In genomic region chr1:155105604-155106011, GRCh38 we compare ENCODE assay signal across 22 cellular contexts. TPM values are rescaled to one million over a fixed set of nuclear protein-coding genes. Genes with fewer than 3 reads are reported as not detected.
DNase-seq lines count a peak whose midpoint lies in the region; ATAC-seq, FAIRE-seq and TF ChIP-seq lines count a peak whose summit lies in the region.
"Had no signal": no experiment of that assay in that cellular context is flagged by ENCODE, and none has a peak within 500 bp of the region (broad histone marks: within the 10 kb centered on the region; RNA-seq: fewer than 3 reads in every experiment).

No MANE protein-coding gene starts in this region.

- H4K8ac ChIP-seq in H1 (ENCODE audit: extremely low read depth, insufficient read depth, low read length) (no peak overlapping the region), trophoblast cell (ENCODE audit: low read depth, low read length) (no peak overlapping the region)

- ATAC-seq in HG02798 (IDR thresholded peaks at IDR 0.05; ENCODE audit: poor library complexity, unreplicated experiment) (no peak), HG03342 (IDR thresholded peaks at IDR 0.05; ENCODE audit: unreplicated experiment) (no peak)
- ATAC-seq: effector memory CD8-positive, alpha-beta T cell had no signal

- no peak overlapping the region for H2BK15ac ChIP-seq in H1 (ENCODE audit: low read length)

- no peak overlapping the region for H2BK120ac ChIP-seq in H1 (replicated peaks; ENCODE audit: low read depth, low read length)
- no peak overlapping the region for H2BK120ac ChIP-seq in trophoblast cell (ENCODE audit: insufficient read depth, low read length, poor library complexity)

- H2BK5ac ChIP-seq in H1 (ENCODE audit: low read depth, low read length) (no peak overlapping the region), trophoblast cell (ENCODE audit: low read depth, low read length, poor library complexity) (no peak overlapping the region)

- no peaks in the 10 kb centered on the region for H3K23me2 ChIP-seq in H1 (ENCODE audit: low read depth, low read length)

- no peak for TF ChIP-seq EP300 in H1 (IDR thresholded peaks at IDR 0.05; ENCODE audit: borderline replicate concordance in 1 of 2, low read depth in 2 of 2, low read length in 2 of 2)

- no peaks in the 10 kb centered on the region for H3K36me3 Mint-ChIP-seq in Caco-2 (ENCODE audit: insufficient read depth, unreplicated experiment)
- H3K36me3 Mint-ChIP-seq: type B pancreatic cell had no signal

- BruUV-seq in Caco-2 (replicated peaks; lab: Mats Ljungman, UMichigan) = no TSS peak
- no TSS peak for BruUV-seq in OCI-LY7 (replicated peaks; lab: Mats Ljungman, UMichigan)

- no peaks in the 10 kb centered on the region for H3K9me2 ChIP-seq in OCI-LY7 (ENCODE audit: insufficient read depth, low read length)

- H3K79me2 ChIP-seq in H1 (ENCODE audit: control insufficient read depth in 1 of 2, insufficient read depth in 2 of 2, low read length in 2 of 2) (no peaks in the 10 kb centered on the region), trophoblast cell (ENCODE audit: control insufficient read depth, insufficient read depth, low read length, poor library complexity) (no peaks in the 10 kb centered on the region), OCI-LY7 (ENCODE audit: insufficient read depth, low read depth, low read length) (no peaks in the 10 kb centered on the region)

- intact Hi-C loops in Caco-2 (cut with micrococcal nuclease; ENCODE audit: unreplicated experiment) (loop anchor here (10.0 kb wide), 1 partner anchor 831 kb away; the partner anchor contains the start of gene HAX1), OCI-LY7 (cut with micrococcal nuclease; ENCODE audit: unreplicated experiment) (no loop called here)

- no peak overlapping the region for H3K23ac ChIP-seq in H1 (ENCODE audit: insufficient read length)
- H3K23ac ChIP-seq in trophoblast cell (ENCODE audit: low read length) = no peak overlapping the region

- H4K5ac ChIP-seq in H1 (ENCODE audit: insufficient read length, low read depth, low read length) = no peak overlapping the region

- H3K14ac ChIP-seq in H1 (ENCODE audit: insufficient read length) = no peak overlapping the region
- H3K14ac ChIP-seq in trophoblast cell (ENCODE audit: low read length) = no peak overlapping the region

- H3K4ac ChIP-seq in H1 (replicated peaks; ENCODE audit: insufficient read length, low read depth, low read length) (no peak overlapping the region), trophoblast cell (ENCODE audit: low read depth, low read length) (no peak overlapping the region)

- H3K36me3 ChIP-seq in Caco-2 (ENCODE audit: control insufficient read depth, insufficient read depth, low read length) = no peaks in the 10 kb centered on the region
- no peaks in the 10 kb centered on the region for H3K36me3 ChIP-seq in H1 (ENCODE audit: control insufficient read depth in 2 of 4, insufficient read depth in 4 of 4, low read length in 3 of 4)
- no peaks in the 10 kb centered on the region for H3K36me3 ChIP-seq in trophoblast cell (ENCODE audit: control insufficient read depth in 1 of 2, insufficient read depth in 2 of 2, low read length in 2 of 2)
- H3K36me3 ChIP-seq in MG63 = no peaks in the 10 kb centered on the region
- H3K36me3 ChIP-seq in OCI-LY7 (ENCODE audit: insufficient read depth, low read length) = no peaks in the 10 kb centered on the region

- no peak for TF ChIP-seq CTCF in Caco-2 (IDR thresholded peaks at IDR 0.05; ENCODE audit: insufficient read depth in 1 of 2, low read depth in 1 of 2, low read length in 1 of 2, severe bottlenecking in 1 of 2, unreplicated experiment in 1 of 2)
- no peak for TF ChIP-seq CTCF in H1 (IDR thresholded peaks at IDR 0.05; ENCODE audit: control extremely low read depth in 1 of 3, insufficient read depth in 1 of 3, low read depth in 1 of 3, low read length in 3 of 3)
- no peak for TF ChIP-seq CTCF in OCI-LY7 (conservative IDR thresholded peaks at IDR 0.05; ENCODE audit: low read length)

- no peak overlapping the region for H4K12ac ChIP-seq in trophoblast cell (ENCODE audit: low read depth, low read length)

- H3K4me2 ChIP-seq in H1 (ENCODE audit: insufficient read depth in 1 of 2, low read depth in 2 of 2, low read length in 2 of 2) (no peak overlapping the region), trophoblast cell (ENCODE audit: low read length) (no peak overlapping the region), OCI-LY7 (ENCODE audit: low read length) (no peak overlapping the region)

- H3K9ac ChIP-seq in H1 (replicated peaks in 1 of 4; ENCODE audit: extremely low read depth in 1 of 4, low read depth in 3 of 4, low read length in 3 of 4) (no peak overlapping the region), trophoblast cell (ENCODE audit: low read length) (no peak overlapping the region)

- no peak for TF ChIP-seq RAD21 in H1 (IDR thresholded peaks at IDR 0.05 in 1 of 2, conservative IDR thresholded peaks at IDR 0.05 in 1 of 2; ENCODE audit: low read depth in 2 of 2, low read length in 2 of 2)

- no peak overlapping the region for H3K4me3 Mint-ChIP-seq in Caco-2 (ENCODE audit: unreplicated experiment)
- H3K4me3 Mint-ChIP-seq: effector memory CD8-positive, alpha-beta T cell; T-helper 1 cell treated with Interleukin-12 subunit alpha and Interleukin-12 subunit beta and Interleukin-4 antibody, amounts not matched to agents 30 μg/mL and 1 μg/mL, for 36 hours; type B pancreatic cell had no signal

- CTCF ChIA-PET in Caco-2 (lab: Charles Lee) = interaction anchor here (0.9 to 1.8 kb wide), 4 partner anchors 14 to 88 kb away, joined by 3 to 6 read pairs (median 3); partner anchors contain the start of gene ADAM15
- CTCF ChIA-PET in H1 (lab: Charles Lee; ENCODE audit: partially characterized antibody) = interaction anchor here (0.9 to 3.5 kb wide), 8 partner anchors 9 to 150 kb away, joined by 3 to 29 read pairs (median 6); partner anchors contain the start of genes KRTCAP2 and PBXIP1
- CTCF ChIA-PET in OCI-LY7 (lab: Charles Lee; ENCODE audit: unreplicated experiment) = no interaction called here

- peaks cover 10% of the 10 kb centered on the region for H3K4me1 Mint-ChIP-seq in Caco-2 (ENCODE audit: low read depth, unreplicated experiment)

- H2BK12ac ChIP-seq in H1 (ENCODE audit: low read depth, low read length) (no peak overlapping the region), trophoblast cell (ENCODE audit: low read length) (no peak overlapping the region)

- no peak for TF ChIP-seq POLR2A in H1 (IDR thresholded peaks at IDR 0.05; ENCODE audit: control extremely low read depth in 1 of 2, low read depth in 2 of 2, low read length in 2 of 2)

- H4K20me1 ChIP-seq in H1 (replicated peaks in 1 of 2; ENCODE audit: control insufficient read depth in 1 of 2, insufficient read depth in 2 of 2, low read length in 2 of 2) (peaks cover 0 to 4% of the 10 kb centered on the region in 2 experiments), OCI-LY7 (ENCODE audit: insufficient read depth, low read length) (no peaks in the 10 kb centered on the region)

- peak overlapping the region; percentile 0 for H3K27ac Mint-ChIP-seq in Caco-2 (ENCODE audit: unreplicated experiment)
- H3K27ac Mint-ChIP-seq: T-helper 1 cell treated with Interleukin-12 subunit alpha and Interleukin-12 subunit beta and Interleukin-4 antibody, amounts not matched to agents 30 μg/mL and 1 μg/mL, for 36 hours; type B pancreatic cell had no signal

- H3K18ac ChIP-seq in H1 (ENCODE audit: extremely low read depth, low read length) (no peak overlapping the region), trophoblast cell (ENCODE audit: low read length) (no peak overlapping the region)

- H2AFZ ChIP-seq in H1 (ENCODE audit: low read length) (0 out of 2 replicates have a peak overlapping the region, but pooled peaks have one; percentile 0), trophoblast cell (ENCODE audit: insufficient read depth, low read length, poor library complexity) (no peak overlapping the region), OCI-LY7 (ENCODE audit: low read length) (no peak overlapping the region)

- H2BK20ac ChIP-seq in H1 (ENCODE audit: low read length) = no peak overlapping the region

- DNase-seq in Caco-2 (peak in 1 of 2 experiments; percentile 34), H1 (ENCODE audit: low read depth in 1 of 2, low spot score in 2 of 2) (no peak), iris pigment epithelial cell (ENCODE audit: low read depth) (peak; percentile 21), trophoblast cell (peak; percentile 97 to 98), MG63 (no peak), OCI-LY7 (ENCODE audit: low spot score) (no peak)
- DNase-seq: activated CD4-positive, alpha-beta T cell treated with anti-CD3 and anti-CD28 coated beads, Interleukin-2, amount 50 U/mL, for 48 hours; activated naive CD4-positive, alpha-beta T cell treated with Interleukin-2 at 50 U/mL for 16 hours; activated T-cell treated with anti-CD3 and anti-CD28 coated beads, Interleukin-2, amount 50 U/mL, for 1 hour; aorta; cerebellar nuclear complex; effector memory CD8-positive, alpha-beta T cell; kidney glomerular epithelial cell; NCI-H1436 treated with DMSO at 0.1 percent for 48 hours; SIG-M5; stimulated activated CD4-positive, alpha-beta T cell treated with anti-CD3 and anti-CD28 coated beads, Interleukin-1b, Interleukin-23, amount 100 ng/mL, for 48 hours; stimulated activated naive CD4-positive, alpha-beta T cell had no signal

- no peak overlapping the region for H3K27ac ChIP-seq in H1 (ENCODE audit: low read depth, low read length)
- H3K27ac ChIP-seq in trophoblast cell (ENCODE audit: low read depth, low read length) = no peak overlapping the region
- no peak overlapping the region for H3K27ac ChIP-seq in OCI-LY7 (ENCODE audit: low read depth, low read length, poor library complexity, severe bottlenecking)

- H2AK5ac ChIP-seq in H1 (ENCODE audit: low read depth, low read length) (no peak overlapping the region), trophoblast cell (ENCODE audit: low read length) (no peak overlapping the region)

- H3K9me3 ChIP-seq in Caco-2 (no peaks in the 10 kb centered on the region), H1 (ENCODE audit: insufficient read depth in 2 of 2, low read depth in 1 of 2, low read length in 1 of 2) (no peaks in the 10 kb centered on the region), trophoblast cell (ENCODE audit: insufficient read depth, low read depth, low read length) (no peaks in the 10 kb centered on the region), MG63 (no peaks in the 10 kb centered on the region), OCI-LY7 (ENCODE audit: low read length) (no peaks in the 10 kb centered on the region)

- H3K27me3 ChIP-seq in Caco-2 (replicated peaks; ENCODE audit: control insufficient read depth, insufficient read depth, low read length) = no peaks in the 10 kb centered on the region
- no peaks in the 10 kb centered on the region for H3K27me3 ChIP-seq in H1 (replicated peaks in 1 of 4; ENCODE audit: control insufficient read depth in 3 of 4, extremely low read depth in 1 of 4, insufficient read depth in 3 of 4, low read length in 3 of 4)
- no peaks in the 10 kb centered on the region for H3K27me3 ChIP-seq in trophoblast cell (ENCODE audit: insufficient read depth, low read length)
- 0 out of 2 replicates have a peak, but pooled peaks cover 3% of the 10 kb centered on the region for H3K27me3 ChIP-seq in MG63

- no peaks in the 10 kb centered on the region for H3K27me3 Mint-ChIP-seq in Caco-2 (ENCODE audit: insufficient read depth, unreplicated experiment)

- FAIRE-seq in H1 (lab: Jason Lieb, UNC) = no peak
- FAIRE-seq: A204.1 had no signal

- H3K9me3 Mint-ChIP-seq in Caco-2 (ENCODE audit: unreplicated experiment) = no peaks in the 10 kb centered on the region
- H3K9me3 Mint-ChIP-seq: effector memory CD8-positive, alpha-beta T cell; T-helper 1 cell treated with Interleukin-12 subunit alpha and Interleukin-12 subunit beta and Interleukin-4 antibody, amounts not matched to agents 30 μg/mL and 1 μg/mL, for 36 hours; type B pancreatic cell had no signal

- POLR2A ChIA-PET in Caco-2 (lab: Charles Lee) (no interaction called here), H1 (lab: Charles Lee; ENCODE audit: partially characterized antibody) (interaction anchor here (0.6 kb wide), 1 partner anchor 836 kb away, joined by 3 read pairs; no protein-coding TSS in a partner anchor), OCI-LY7 (lab: Charles Lee) (interaction anchor here (0.5 kb wide), 1 partner anchor 53 kb away, joined by 4 read pairs; no protein-coding TSS in a partner anchor)

- H3K79me1 ChIP-seq in H1 (ENCODE audit: low read depth, low read length) (no peaks in the 10 kb centered on the region), trophoblast cell (ENCODE audit: low read length) (no peaks in the 10 kb centered on the region)

- peaks cover 28% of the 10 kb centered on the region for H3K4me1 ChIP-seq in Caco-2
- no peaks in the 10 kb centered on the region for H3K4me1 ChIP-seq in H1 (replicated peaks in 1 of 4; ENCODE audit: control insufficient read depth in 3 of 4, insufficient read depth in 4 of 4, low read length in 3 of 4)
- peaks cover 0 to 3% of the 10 kb centered on the region in 2 experiments for H3K4me1 ChIP-seq in trophoblast cell (ENCODE audit: control insufficient read depth in 1 of 2, insufficient read depth in 2 of 2, low read length in 2 of 2)
- peaks cover 11% of the 10 kb centered on the region for H3K4me1 ChIP-seq in OCI-LY7 (ENCODE audit: insufficient read depth, low read length, poor library complexity, severe bottlenecking)

- no peak overlapping the region for H3K56ac ChIP-seq in H1 (replicated peaks; ENCODE audit: insufficient read length, low read depth, low read length)

- H4K91ac ChIP-seq in H1 (replicated peaks; ENCODE audit: insufficient read length, low read length) (no peak overlapping the region), trophoblast cell (ENCODE audit: low read depth, low read length) (no peak overlapping the region)

- 84% methylated on average over 7 of the region's 7 CpGs; no CpG with 5 or more reads in 1 of the 2 experiments for WGBS in H1 (ENCODE audit: extremely low coverage in 1 of 2, insufficient coverage in 1 of 2, insufficient read length in 1 of 2, insufficient replicate concordance in 2 of 2, low coverage in 1 of 2, low lambda C conversion rate in 2 of 2, missing lambda C conversion rate in 1 of 2), 2 experiments
- WGBS in trophoblast cell (ENCODE audit: extremely low coverage, insufficient coverage, insufficient read length) = no CpG with 5 or more reads among the region's 7 CpGs

- H3K4me3 ChIP-seq in Caco-2 (ENCODE audit: low read depth, low read length) (no peak overlapping the region), H1 (ENCODE audit: extremely low read depth in 1 of 4, insufficient read depth in 2 of 4, low read depth in 3 of 4, low read length in 4 of 4) (no peak overlapping the region), trophoblast cell (ENCODE audit: low read depth, low read length) (no peak overlapping the region), MG63 (no peak overlapping the region), OCI-LY7 (ENCODE audit: low read depth, low read length, poor library complexity, severe bottlenecking) (no peak overlapping the region)

RNA-seq across cellular contexts. Expression of gene EFNA1, which starts 22.1 kb away (rescaled TPM):
- total RNA-seq in Caco-2 (2022) = 42.5 and 47.9 TPM in 2 replicates
- total RNA-seq in H1 (2021; fragmentation: NEBNext Ultra II Directional; extraction: Animal tissue kit (Norgen Biotek cat#: 25700)) = 4.0 and 4.9 TPM in 2 replicates
- polyA plus RNA-seq in H1 (2011; rRNA removed) = 11.8 and 14.6 TPM in 2 replicates
- polyA plus RNA-seq in H1 (2011; cell fraction: cytosol; rRNA removed) = 12.1 TPM
- polyA plus RNA-seq in H1 (2011; cell fraction: nucleus; rRNA removed) = 8.9 TPM
- 5.4 to 7.8 TPM (median 6.7 TPM) in 4 replicates for polyA plus RNA-seq in H1 (2012, experiment 1 of 2)
- polyA plus RNA-seq in H1 (2012, experiment 2 of 2) = 4.6 TPM
- polyA plus RNA-seq in H1 (2013, experiment 1 of 2) = 3.8 TPM
- polyA plus RNA-seq in H1 (2013, experiment 2 of 2) = 4.2 TPM
- polyA minus RNA-seq in H1 (2011; rRNA and poly(A)+ RNA removed) = 7.3 and 12.6 TPM in 2 replicates
- polyA minus RNA-seq in H1 (2011; cell fraction: cytosol; rRNA and poly(A)+ RNA removed) = 13.0 TPM
- 9.7 TPM for polyA minus RNA-seq in H1 (2011; cell fraction: nucleus; rRNA and poly(A)+ RNA removed)
- 81.6 and 84.2 TPM in 2 replicates for polyA plus RNA-seq in trophoblast cell (2013)
- 0.37 and 4.1 TPM in 2 replicates for total RNA-seq in MG63 (2014; rRNA removed; shearing (Covaris generic); ENCODE audit: low replicate concordance)
- total RNA-seq in OCI-LY7 (2014; rRNA removed; shearing (Covaris generic)) = not detected in 2 replicates
- not detected in 2 replicates for total RNA-seq in OCI-LY7 (2022)

RNA-seq across cellular contexts. Expression of gene EFNA3, which starts 27.0 kb away (rescaled TPM):
- total RNA-seq in Caco-2 (2022) (3.4 and 3.5 TPM in 2 replicates), OCI-LY7 (2022) (4.8 and 10.8 TPM in 2 replicates)
- total RNA-seq in H1 (2021; fragmentation: NEBNext Ultra II Directional; extraction: Animal tissue kit (Norgen Biotek cat#: 25700)) = 10.8 and 11.6 TPM in 2 replicates
- 13.8 and 18.7 TPM in 2 replicates for polyA plus RNA-seq in H1 (2011; rRNA removed)
- polyA plus RNA-seq in H1 (2011; cell fraction: cytosol; rRNA removed) = 9.6 TPM
- polyA plus RNA-seq in H1 (2011; cell fraction: nucleus; rRNA removed) = 14.5 TPM
- polyA plus RNA-seq in H1 (2012, experiment 1 of 2) = 7.9 to 16.6 TPM (median 13.5 TPM) in 4 replicates
- 13.4 TPM for polyA plus RNA-seq in H1 (2012, experiment 2 of 2)
- 11.6 TPM for polyA plus RNA-seq in H1 (2013, experiment 1 of 2)
- 10.9 TPM for polyA plus RNA-seq in H1 (2013, experiment 2 of 2)
- polyA minus RNA-seq in H1 (2011; rRNA and poly(A)+ RNA removed) = 5.2 and 7.7 TPM in 2 replicates
- 2.1 TPM for polyA minus RNA-seq in H1 (2011; cell fraction: cytosol; rRNA and poly(A)+ RNA removed)
- polyA minus RNA-seq in H1 (2011; cell fraction: nucleus; rRNA and poly(A)+ RNA removed) = 5.4 TPM
- polyA plus RNA-seq in trophoblast cell (2013) = 2.5 and 2.7 TPM in 2 replicates
- total RNA-seq in MG63 (2014; rRNA removed; shearing (Covaris generic); ENCODE audit: low replicate concordance) = 0.64 and 3.0 TPM in 2 replicates
- total RNA-seq in OCI-LY7 (2014; rRNA removed; shearing (Covaris generic)) = 5.7 and 6.7 TPM in 2 replicates

RNA-seq across cellular contexts. Expression of gene SLC50A1, which starts 30.0 kb away (rescaled TPM):
- total RNA-seq in Caco-2 (2022) = 38.4 and 43.6 TPM in 2 replicates
- total RNA-seq in H1 (2021; fragmentation: NEBNext Ultra II Directional; extraction: Animal tissue kit (Norgen Biotek cat#: 25700)) = 36.5 and 41.6 TPM in 2 replicates
- polyA plus RNA-seq in H1 (2011; rRNA removed) = 80.7 and 90.8 TPM in 2 replicates
- 61.8 TPM for polyA plus RNA-seq in H1 (2011; cell fraction: cytosol; rRNA removed)
- 34.9 TPM for polyA plus RNA-seq in H1 (2011; cell fraction: nucleus; rRNA removed)
- 36.0 to 50.1 TPM (median 39.0 TPM) in 4 replicates for polyA plus RNA-seq in H1 (2012, experiment 1 of 2)
- polyA plus RNA-seq in H1 (2012, experiment 2 of 2) = 56.4 TPM
- polyA plus RNA-seq in H1 (2013, experiment 1 of 2) = 47.5 TPM
- polyA plus RNA-seq in H1 (2013, experiment 2 of 2) = 50.4 TPM
- polyA minus RNA-seq in H1 (2011; rRNA and poly(A)+ RNA removed) = 42.3 and 45.2 TPM in 2 replicates
- polyA minus RNA-seq in H1 (2011; cell fraction: cytosol; rRNA and poly(A)+ RNA removed) = 19.9 TPM
- 14.1 TPM for polyA minus RNA-seq in H1 (2011; cell fraction: nucleus; rRNA and poly(A)+ RNA removed)
- polyA plus RNA-seq in trophoblast cell (2013) = 39.1 and 39.3 TPM in 2 replicates
- total RNA-seq in MG63 (2014; rRNA removed; shearing (Covaris generic); ENCODE audit: low replicate concordance) = 25.9 and 56.9 TPM in 2 replicates
- 11.6 and 12.3 TPM in 2 replicates for total RNA-seq in OCI-LY7 (2014; rRNA removed; shearing (Covaris generic))
- 46.1 and 48.0 TPM in 2 replicates for total RNA-seq in OCI-LY7 (2022)

RNA-seq across cellular contexts. Expression of gene DPM3, which starts 34.7 kb away (rescaled TPM):
- total RNA-seq in Caco-2 (2022) (27.8 and 30.7 TPM in 2 replicates), OCI-LY7 (2022) (56.2 and 65.9 TPM in 2 replicates)
- total RNA-seq in H1 (2021; fragmentation: NEBNext Ultra II Directional; extraction: Animal tissue kit (Norgen Biotek cat#: 25700)) = 44.8 and 49.3 TPM in 2 replicates
- polyA plus RNA-seq in H1 (2011; rRNA removed) = 227 and 349 TPM in 2 replicates
- polyA plus RNA-seq in H1 (2011; cell fraction: cytosol; rRNA removed) = 166 TPM
- 111 TPM for polyA plus RNA-seq in H1 (2011; cell fraction: nucleus; rRNA removed)
- 30.1 to 106 TPM (median 79.5 TPM) in 4 replicates for polyA plus RNA-seq in H1 (2012, experiment 1 of 2)
- polyA plus RNA-seq in H1 (2012, experiment 2 of 2) = 141 TPM
- polyA plus RNA-seq in H1 (2013, experiment 1 of 2) = 184 TPM
- 217 TPM for polyA plus RNA-seq in H1 (2013, experiment 2 of 2)
- 6.9 and 13.7 TPM in 2 replicates for polyA minus RNA-seq in H1 (2011; rRNA and poly(A)+ RNA removed)
- 6.6 TPM for polyA minus RNA-seq in H1 (2011; cell fraction: cytosol; rRNA and poly(A)+ RNA removed)
- 11.4 TPM for polyA minus RNA-seq in H1 (2011; cell fraction: nucleus; rRNA and poly(A)+ RNA removed)
- 143 and 148 TPM in 2 replicates for polyA plus RNA-seq in trophoblast cell (2013)
- 48.9 TPM in 1 of 2 replicates, not detected in the other for total RNA-seq in MG63 (2014; rRNA removed; shearing (Covaris generic); ENCODE audit: low replicate concordance)
- total RNA-seq in OCI-LY7 (2014; rRNA removed; shearing (Covaris generic)) = 32.5 and 41.8 TPM in 2 replicates

RNA-seq across cellular contexts. Expression of gene EFNA4, which starts 42.1 kb away (rescaled TPM):
- 13.8 and 16.0 TPM in 2 replicates for total RNA-seq in Caco-2 (2022)
- 18.5 and 21.9 TPM in 2 replicates for total RNA-seq in H1 (2021; fragmentation: NEBNext Ultra II Directional; extraction: Animal tissue kit (Norgen Biotek cat#: 25700))
- polyA plus RNA-seq in H1 (2011; rRNA removed) = 23.2 and 23.9 TPM in 2 replicates
- 21.9 TPM for polyA plus RNA-seq in H1 (2011; cell fraction: cytosol; rRNA removed)
- polyA plus RNA-seq in H1 (2011; cell fraction: nucleus; rRNA removed) = 30.6 TPM
- polyA plus RNA-seq in H1 (2012, experiment 1 of 2) = 19.2 to 24.8 TPM (median 23.5 TPM) in 4 replicates
- polyA plus RNA-seq in H1 (2012, experiment 2 of 2) = 37.0 TPM
- 27.7 TPM for polyA plus RNA-seq in H1 (2013, experiment 1 of 2)
- 31.5 TPM for polyA plus RNA-seq in H1 (2013, experiment 2 of 2)
- 13.4 and 16.4 TPM in 2 replicates for polyA minus RNA-seq in H1 (2011; rRNA and poly(A)+ RNA removed)
- 10.6 TPM for polyA minus RNA-seq in H1 (2011; cell fraction: cytosol; rRNA and poly(A)+ RNA removed)
- polyA minus RNA-seq in H1 (2011; cell fraction: nucleus; rRNA and poly(A)+ RNA removed) = 8.8 TPM
- 16.4 and 16.6 TPM in 2 replicates for polyA plus RNA-seq in trophoblast cell (2013)
- 12.0 and 13.0 TPM in 2 replicates for total RNA-seq in MG63 (2014; rRNA removed; shearing (Covaris generic); ENCODE audit: low replicate concordance)
- total RNA-seq in OCI-LY7 (2014; rRNA removed; shearing (Covaris generic)) = 10.5 and 11.5 TPM in 2 replicates
- total RNA-seq in OCI-LY7 (2022) = 9.0 and 10.1 TPM in 2 replicates

Comparison
In these comparisons a context has a peak if more than half of its experiments do, and no peak if none do; other contexts are left out.
1. DNase-seq: peak in iris pigment epithelial cell (single experiment) and trophoblast cell (2 of 2); none in H1 (0 of 2), MG63 (single experiment) and OCI-LY7 (single experiment).